ENCODE assay signal across 1 cellular context in the genomic region with DNA sequence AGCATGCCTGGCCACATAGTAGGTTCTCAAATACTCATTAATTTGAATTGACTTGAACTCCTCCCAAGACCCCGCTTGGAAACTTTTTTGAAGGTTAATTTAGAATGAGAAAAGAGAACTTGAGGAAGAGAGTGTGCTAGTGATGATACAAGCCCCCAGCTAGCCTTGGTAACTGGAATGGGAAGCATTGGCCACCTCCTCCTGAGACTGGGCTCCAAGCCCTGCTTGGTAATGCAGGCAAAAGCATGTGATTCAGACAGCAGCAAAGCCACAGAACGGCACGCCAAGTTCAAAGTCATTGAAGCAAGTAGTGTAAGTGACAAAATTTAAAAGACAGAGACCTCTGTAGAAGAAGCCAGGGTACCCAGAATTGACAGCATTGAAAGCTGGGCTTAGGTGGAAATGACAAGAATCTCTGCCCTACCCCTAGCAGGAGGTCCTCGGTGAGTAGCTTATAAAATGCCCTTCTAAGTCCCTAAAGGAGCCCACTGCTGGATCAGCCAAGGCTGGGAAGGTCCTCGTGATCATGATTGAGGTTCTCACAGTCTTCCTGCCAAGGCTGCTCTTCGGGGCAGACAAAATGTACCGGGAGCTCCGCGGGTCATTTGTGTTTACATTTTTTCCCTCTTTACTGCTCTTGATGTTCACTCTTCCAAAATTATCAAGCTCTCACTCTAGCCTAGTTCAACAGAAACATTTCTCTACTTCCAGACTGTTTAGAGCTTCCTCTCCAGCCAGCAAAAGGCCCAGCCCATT.
TF ChIP-seq lines count a peak whose summit lies in the region.

No MANE protein-coding gene starts in this region.

TF ChIP-seq in WTC11, 78 proteins besides CTCF, POLR2A, EP300 and RAD21 (continued from another document):
- TF ChIP-seq SP1 (CRISPR knock-in tag; conservative IDR thresholded peaks at IDR 0.05) (no peak), RORB (CRISPR knock-in tag; IDR thresholded peaks at IDR 0.05) (no peak), FOXP1 (CRISPR knock-in tag; IDR thresholded peaks at IDR 0.05; ENCODE audit: borderline replicate concordance) (no peak), RELA (CRISPR knock-in tag; IDR thresholded peaks at IDR 0.05; ENCODE audit: borderline replicate concordance) (no peak)
